9 cellular contexts compared by ENCODE assay signal in the genomic region with DNA sequence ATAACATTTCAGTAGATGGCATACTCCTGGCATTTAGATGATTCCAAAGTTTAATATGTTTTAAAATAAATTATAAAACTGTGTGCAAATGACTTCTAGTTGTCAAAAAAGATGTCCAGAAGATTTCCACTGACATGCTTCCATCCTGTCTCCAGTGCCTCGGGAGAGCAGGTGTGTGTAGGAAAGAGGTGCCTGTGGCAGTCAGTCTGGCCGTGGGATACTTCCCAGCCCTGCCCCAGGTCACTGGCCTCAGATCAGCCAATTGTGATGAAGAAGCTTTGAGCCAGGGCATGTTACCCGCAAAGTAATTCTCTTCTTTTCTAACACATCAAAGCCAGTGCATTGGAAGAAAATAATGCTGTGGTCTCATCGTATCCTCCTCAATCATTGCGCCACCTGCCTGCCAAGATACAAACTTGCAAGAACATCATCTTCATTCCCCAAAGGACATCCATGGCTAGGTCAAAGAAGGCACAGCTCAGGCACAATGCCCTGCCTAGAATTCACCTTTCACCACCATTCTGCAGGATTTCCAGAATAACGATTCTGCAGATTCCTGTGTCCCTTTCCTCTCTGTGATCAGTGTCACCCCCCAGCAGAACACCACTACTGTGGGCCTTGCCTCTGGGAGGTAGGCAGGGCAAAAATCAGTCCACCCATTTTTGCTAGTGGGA. TPM values are rescaled to one million over a fixed set of nuclear protein-coding genes. Genes with fewer than 3 reads are reported as not detected.
A peak's percentile ranks its signal among the peaks of the same experiment; 100 is the strongest.
DNase-seq lines count a peak whose midpoint lies in the region; ATAC-seq, FAIRE-seq and TF ChIP-seq lines count a peak whose summit lies in the region.
"Had no signal": no experiment of that assay in that cellular context is flagged by ENCODE, and none has a peak within 500 bp of the region (broad histone marks: within the 10 kb centered on the region; RNA-seq: fewer than 3 reads in every experiment).

No MANE protein-coding gene starts in this region.

- FAIRE-seq in GM19239 (lab: Jason Lieb, UNC): peak; percentile 64

- ATAC-seq in GM18858 (IDR thresholded peaks at IDR 0.05; ENCODE audit: unreplicated experiment): no peak

- H3K27ac ChIP-seq in colonic mucosa: no peak overlapping the region
- H3K27ac ChIP-seq: neutrophil had no signal

- TF ChIP-seq CTCF in colonic mucosa (IDR thresholded peaks at IDR 0.05): peak; percentile 42

- no peaks in the 10 kb centered on the region for H3K9me3 ChIP-seq in colonic mucosa
- H3K9me3 ChIP-seq: neutrophil had no signal

- H3K4me1 ChIP-seq in colonic mucosa: no peaks in the 10 kb centered on the region

- no peaks in the 10 kb centered on the region for H3K36me3 ChIP-seq in colonic mucosa
- H3K36me3 ChIP-seq: neutrophil had no signal

- H3K27me3 ChIP-seq in colonic mucosa: peaks cover 13% of the 10 kb centered on the region

- DNase-seq in COR-L47 (lab: John Stamatoyannopoulos, UW) (peak; percentile 17), GM19239 (ENCODE audit: insufficient read length, low spot score) (no peak), OCI-M1 (lab: John Stamatoyannopoulos, UW) (peak; percentile 76), colonic mucosa (peak; percentile 32), mucosa of gallbladder (ENCODE audit: low spot score) (peak; percentile 37), GM19240 (ENCODE audit: insufficient read length, low spot score) (no peak)
- no peak for DNase-seq in activated CD8-positive, alpha-beta memory T cell treated with anti-CD3 and anti-CD28 coated beads, Interleukin-2, amount 50 U/mL, for 4 hours

- intact Hi-C loops in colonic mucosa (cut with DNase I): loop anchor here (2.0 to 5.0 kb wide), 4 partner anchors 187 to 477 kb away; no protein-coding TSS in a partner anchor

- H3K4me3 ChIP-seq in colonic mucosa: no peak overlapping the region

- H3K9ac ChIP-seq in colonic mucosa (ENCODE audit: low read depth in 2 of 2, low read length in 2 of 2): no peak overlapping the region

RNA-seq across cellular contexts. Expression of gene KCNMA1, which starts 6.3 kb away (rescaled TPM):
- total RNA-seq in colonic mucosa (10 to 100 TPM; 23.2 to 44.5 TPM), mucosa of gallbladder (101 TPM)

Comparison
In these comparisons a context has a peak if more than half of its experiments do, and no peak if none do; other contexts are left out.
1. DNase-seq: peak in COR-L47 (single experiment), OCI-M1 (single experiment), colonic mucosa (single experiment) and mucosa of gallbladder (single experiment); none in GM19239 (single experiment), GM19240 (single experiment) and activated CD8-positive, alpha-beta memory T cell treated with anti-CD3 and anti-CD28 coated beads, Interleukin-2, amount 50 U/mL, for 4 hours (single experiment).